In genomic region chr10:3797750-3798149, GRCh38 we compare ENCODE assay signal across 1 cellular context.
TF ChIP-seq lines count a peak whose summit lies in the region.

No MANE protein-coding gene starts in this region.

TF ChIP-seq in K562, 482 proteins besides CTCF, POLR2A, EP300 and RAD21:
- TF ChIP-seq CBFA2T3 (IDR thresholded peaks at IDR 0.05) (0 out of 2 replicates have a peak, but pooled peaks have one; percentile 28), TAL1 (IDR thresholded peaks at IDR 0.05) (peak; percentile 30; the same call in 1 of the 2 replicates), TCF3 (CRISPR knock-in tag; IDR thresholded peaks at IDR 0.05) (0 out of 2 replicates have a peak, but pooled peaks have one; percentile 6), LEF1 (IDR thresholded peaks at IDR 0.05) (peak; percentile 22; the same call in 1 of the 2 replicates), ARID1B (IDR thresholded peaks at IDR 0.05) (peak; percentile 73), DPF2 (IDR thresholded peaks at IDR 0.05) (peak; percentile 55), ATF3 (IDR thresholded peaks at IDR 0.05) (peak; percentile 48), ATF3 (CRISPR knock-in tag; conservative IDR thresholded peaks at IDR 0.05) (no peak), SAFB (IDR thresholded peaks at IDR 0.05; ENCODE audit: borderline replicate concordance, low read depth, low read length) (no peak), GTF2A2 (tag; IDR thresholded peaks at IDR 0.05) (no peak), POLR3G (IDR thresholded peaks at IDR 0.05; ENCODE audit: extremely low read depth, insufficient read length, insufficient replicate concordance) (no peak), FOSL1 (tag; conservative IDR thresholded peaks at IDR 0.05) (peak; percentile 78), ATF2 (CRISPR knock-in tag; IDR thresholded peaks at IDR 0.05) (no peak), JUND (IDR thresholded peaks at IDR 0.05; ENCODE audit: borderline replicate concordance, low read depth, low read length) (peak; percentile 68; the same call in 1 of the 2 replicates), JUND (tag; IDR thresholded peaks at IDR 0.05; ENCODE audit: borderline replicate concordance, low read depth, low read length) (no peak; the same call in 2 of the 3 replicates), SMARCE1 (IDR thresholded peaks at IDR 0.05) (peak; percentile 62; the same call in 1 of the 2 replicates), SMARCA4 (IDR thresholded peaks at IDR 0.05) (peak; percentile 64), MAFG (tag; conservative IDR thresholded peaks at IDR 0.05) (no peak), TRIM24 (IDR thresholded peaks at IDR 0.05) (peak; percentile 21 to 52; a peak in 2 of 4 replicates), SMAD1 (IDR thresholded peaks at IDR 0.05; ENCODE audit: low read depth, low read length, partially characterized antibody) (no peak), JUN (IDR thresholded peaks at IDR 0.05; ENCODE audit: borderline replicate concordance, low read depth, low read length) (peak; percentile 61; the same call in 1 of the 2 replicates), JUN (CRISPR knock-in tag; IDR thresholded peaks at IDR 0.05; ENCODE audit: borderline replicate concordance) (no peak), ETV6 (IDR thresholded peaks at IDR 0.05; ENCODE audit: borderline replicate concordance in 1 of 2, low read depth in 2 of 2, low read length in 1 of 2) (no peak), ETV6 (CRISPR knock-in tag; IDR thresholded peaks at IDR 0.05; ENCODE audit: borderline replicate concordance) (no peak)
- TF ChIP-seq, protein P1, sequence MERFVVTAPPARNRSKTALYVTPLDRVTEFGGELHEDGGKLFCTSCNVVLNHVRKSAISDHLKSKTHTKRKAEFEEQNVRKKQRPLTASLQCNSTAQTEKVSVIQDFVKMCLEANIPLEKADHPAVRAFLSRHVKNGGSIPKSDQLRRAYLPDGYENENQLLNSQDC (CRISPR knock-in tag; IDR thresholded peaks at IDR 0.05): no peak
- TF ChIP-seq, protein P2, sequence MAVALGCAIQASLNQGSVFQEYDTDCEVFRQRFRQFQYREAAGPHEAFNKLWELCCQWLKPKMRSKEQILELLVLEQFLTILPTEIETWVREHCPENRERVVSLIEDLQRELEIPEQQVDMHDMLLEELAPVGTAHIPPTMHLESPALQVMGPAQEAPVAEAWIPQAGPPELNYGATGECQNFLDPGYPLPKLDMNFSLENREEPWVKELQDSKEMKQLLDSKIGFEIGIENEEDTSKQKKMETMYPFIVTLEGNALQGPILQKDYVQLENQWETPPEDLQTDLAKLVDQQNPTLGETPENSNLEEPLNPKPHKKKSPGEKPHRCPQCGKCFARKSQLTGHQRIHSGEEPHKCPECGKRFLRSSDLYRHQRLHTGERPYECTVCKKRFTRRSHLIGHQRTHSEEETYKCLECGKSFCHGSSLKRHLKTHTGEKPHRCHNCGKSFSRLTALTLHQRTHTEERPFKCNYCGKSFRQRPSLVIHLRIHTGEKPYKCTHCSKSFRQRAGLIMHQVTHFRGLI (CRISPR knock-in tag; IDR thresholded peaks at IDR 0.05): no peak
